ENCODE assay signal across 16 cellular contexts in the genomic region with DNA sequence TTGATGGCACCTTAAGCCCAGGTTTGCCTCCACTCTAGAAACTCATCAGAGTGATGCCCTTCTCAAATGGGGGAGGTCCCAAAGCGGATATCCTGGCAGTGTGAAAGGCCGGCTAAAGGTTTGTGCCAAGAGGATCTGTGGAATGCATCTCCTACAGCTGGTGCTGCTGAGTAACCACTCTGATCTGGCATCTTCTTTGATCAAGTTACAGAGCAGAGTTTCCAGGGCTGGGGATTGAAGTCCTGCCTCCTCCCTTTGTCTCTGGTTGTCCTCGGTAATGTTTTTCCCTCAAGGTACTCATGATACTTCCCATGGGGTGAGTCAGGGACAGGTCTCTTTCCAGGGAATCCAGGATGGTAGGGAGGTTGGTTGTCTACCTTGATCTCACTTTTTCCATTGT.
"Had no signal": no experiment of that assay in that cellular context is flagged by ENCODE, and none has a peak within 500 bp of the region (broad histone marks: within the 10 kb centered on the region; RNA-seq: fewer than 3 reads in every experiment).

No MANE protein-coding gene starts in this region.

- H3K4me1 ChIP-seq: esophagus squamous epithelium, gastroesophageal sphincter, heart right ventricle, upper lobe of right lung had no signal

- H3K36me3 ChIP-seq: ovary had no signal

- DNase-seq: activated CD4-positive, alpha-beta T cell treated with anti-CD3 and anti-CD28 coated beads for 48 hours; activated CD8-positive, alpha-beta memory T cell treated with anti-CD3 and anti-CD28 coated beads, Interleukin-2, amount 50 U/mL, for 48 hours; aorta; dorsolateral prefrontal cortex; esophagus squamous epithelium; heart right ventricle; naive thymus-derived CD4-positive, alpha-beta T cell; ovary; stimulated activated CD4-positive, alpha-beta T cell treated with anti-CD3 and anti-CD28 coated beads, Interleukin-12 subunit alpha, Interleukin-12 subunit beta, amount 100 ng/mL, for 4 hours; stimulated activated CD4-positive, alpha-beta T cell treated with anti-CD3 and anti-CD28 coated beads, Interleukin-2, amount 100 ng/mL, for 24 hours; T-helper 2 cell; upper lobe of right lung had no signal

- H3K4me3 ChIP-seq: cardiac muscle cell, dorsolateral prefrontal cortex, esophagus squamous epithelium, gastroesophageal sphincter, heart right ventricle, lung, ovary, thoracic aorta, upper lobe of right lung had no signal

- H3K9me3 ChIP-seq: ovary, upper lobe of right lung had no signal

- H3K27ac ChIP-seq: cardiac muscle cell, dorsolateral prefrontal cortex, esophagus squamous epithelium, gastroesophageal sphincter, heart right ventricle, ovary, thoracic aorta, upper lobe of right lung had no signal

- H3K27me3 ChIP-seq: cardiac muscle cell, dorsolateral prefrontal cortex, esophagus squamous epithelium, gastroesophageal sphincter, heart right ventricle, ovary, upper lobe of right lung had no signal
